ENCODE assay signal across 19 cellular contexts in the genomic region with DNA sequence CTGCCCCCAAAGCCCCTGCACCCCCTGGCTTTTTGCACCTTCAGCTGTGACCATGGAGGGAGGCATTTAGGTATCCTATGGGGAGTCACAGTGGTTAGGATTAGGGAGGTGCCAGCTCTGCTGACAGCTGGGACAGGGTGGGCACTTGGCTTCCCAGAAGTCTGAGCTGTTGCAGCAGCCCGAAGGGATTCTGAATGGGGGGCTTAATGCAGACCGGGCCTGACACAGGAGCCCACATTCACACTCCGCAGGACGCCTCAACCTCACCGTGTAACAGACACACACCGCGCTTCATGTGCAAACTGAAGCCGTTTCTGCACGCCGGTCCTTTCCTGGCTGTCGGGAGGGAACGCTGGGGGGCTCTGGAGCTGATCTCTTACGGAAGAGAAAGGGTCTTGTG. TPM values are rescaled to one million over a fixed set of nuclear protein-coding genes. Genes with fewer than 3 reads are reported as not detected.
DNase-seq lines count a peak whose midpoint lies in the region; ATAC-seq, FAIRE-seq and TF ChIP-seq lines count a peak whose summit lies in the region.
"Had no signal": no experiment of that assay in that cellular context is flagged by ENCODE, and none has a peak within 500 bp of the region (broad histone marks: within the 10 kb centered on the region; RNA-seq: fewer than 3 reads in every experiment).

No MANE protein-coding gene starts in this region.

- H3K4me1 ChIP-seq in astrocyte (ENCODE audit: insufficient read depth, low read length) (no peaks in the 10 kb centered on the region), mesodermal cell (ENCODE audit: control insufficient read depth, insufficient read depth, low read length, poor library complexity, severe bottlenecking) (peaks cover 3% of the 10 kb centered on the region), testis (no peaks in the 10 kb centered on the region)
- H3K4me1 ChIP-seq: pancreas had no signal

- H3K9me3 ChIP-seq in astrocyte (ENCODE audit: insufficient read depth, low read depth, low read length): no peaks in the 10 kb centered on the region
- no peaks in the 10 kb centered on the region for H3K9me3 ChIP-seq in mesodermal cell (ENCODE audit: control insufficient read depth, low read length)
- no peaks in the 10 kb centered on the region for H3K9me3 ChIP-seq in testis
- H3K9me3 ChIP-seq: pancreas had no signal

- peaks cover 18% of the 10 kb centered on the region for H3K4me1 Mint-ChIP-seq in activated T-cell treated with anti-CD3 and anti-CD28 coated beads, Interleukin-2, amount 50 U/mL, for 72 hours (ENCODE audit: low read depth)
- H3K4me1 Mint-ChIP-seq in astrocyte (ENCODE audit: low read depth, unreplicated experiment): no peaks in the 10 kb centered on the region

- peaks cover 7 to 9% of the 10 kb centered on the region in 2 donors for H3K36me3 Mint-ChIP-seq in activated T-cell treated with anti-CD3 and anti-CD28 coated beads, Interleukin-2, amount 50 U/mL, for 72 hours (ENCODE audit: insufficient read depth in 2 of 2)
- H3K36me3 Mint-ChIP-seq in astrocyte (ENCODE audit: low read depth, unreplicated experiment): peaks cover 3% of the 10 kb centered on the region

- peak overlapping the region; percentile 39 to 47 for H3K4me3 Mint-ChIP-seq in activated T-cell treated with anti-CD3 and anti-CD28 coated beads, Interleukin-2, amount 50 U/mL, for 72 hours
- H3K4me3 Mint-ChIP-seq in astrocyte (ENCODE audit: unreplicated experiment): peak overlapping the region; percentile 34
- H3K4me3 Mint-ChIP-seq: stimulated activated naive B cell treated with anti-CD40 and anti-IgM and Interleukin-4, amounts not matched to agents 10 μg/mL and 1 μg/mL and 100 μg/mL, for 72 hours had no signal

- H3K27me3 Mint-ChIP-seq in activated T-cell treated with anti-CD3 and anti-CD28 coated beads, Interleukin-2, amount 50 U/mL, for 72 hours (ENCODE audit: low read depth): peaks cover 59% of the 10 kb centered on the region
- H3K27me3 Mint-ChIP-seq in astrocyte (ENCODE audit: low read depth, unreplicated experiment): peaks cover 71% of the 10 kb centered on the region

- H3K27ac ChIP-seq in astrocyte (ENCODE audit: low read depth, low read length): no peak overlapping the region
- H3K27ac ChIP-seq in mesodermal cell (ENCODE audit: low read depth, low read length, severe bottlenecking): no peak overlapping the region
- no peak overlapping the region for H3K27ac ChIP-seq in testis
- H3K27ac ChIP-seq: KMS-11, pancreas had no signal

- no peaks in the 10 kb centered on the region for H3K9me3 Mint-ChIP-seq in activated T-cell treated with anti-CD3 and anti-CD28 coated beads, Interleukin-2, amount 50 U/mL, for 72 hours
- H3K9me3 Mint-ChIP-seq in astrocyte (ENCODE audit: unreplicated experiment): peaks cover 11% of the 10 kb centered on the region
- H3K9me3 Mint-ChIP-seq: stimulated activated naive B cell treated with anti-CD40 and anti-IgM and Interleukin-4, amounts not matched to agents 10 μg/mL and 1 μg/mL and 100 μg/mL, for 72 hours had no signal

- H3K4me3 ChIP-seq in astrocyte (ENCODE audit: insufficient read depth, low read depth, low read length) (no peak overlapping the region), mesodermal cell (ENCODE audit: extremely low read depth, insufficient read depth, low read length, poor library complexity, severe bottlenecking) (peak overlapping the region; percentile 21), testis (no peak overlapping the region)

- intact Hi-C loops in testis (cut with DNase I; ENCODE audit: low total_unique reads): no loop called here

- no peak overlapping the region for H3K9ac ChIP-seq in astrocyte (ENCODE audit: low read length)
- H3K9ac ChIP-seq: KMS-11 had no signal

- H3K27me3 ChIP-seq in astrocyte (ENCODE audit: insufficient read depth, low read length) (peaks cover 47% of the 10 kb centered on the region), testis (no peaks in the 10 kb centered on the region)
- H3K27me3 ChIP-seq: pancreas had no signal

- no peak overlapping the region for H3K4me2 ChIP-seq in astrocyte (ENCODE audit: low read length)
- H3K4me2 ChIP-seq: KMS-11 had no signal

- TF ChIP-seq CTCF in astrocyte (IDR thresholded peaks at IDR 0.05; ENCODE audit: insufficient read depth, low read depth, low read length) (no peak), testis (IDR thresholded peaks at IDR 0.05) (no peak)

- H3K79me2 ChIP-seq in astrocyte (ENCODE audit: insufficient read depth, low read length): no peaks in the 10 kb centered on the region

- H3K36me3 ChIP-seq in astrocyte (ENCODE audit: insufficient read depth, low read length): no peaks in the 10 kb centered on the region
- H3K36me3 ChIP-seq in mesodermal cell (ENCODE audit: control insufficient read depth, insufficient read depth, low read length): no peaks in the 10 kb centered on the region
- no peaks in the 10 kb centered on the region for H3K36me3 ChIP-seq in testis (ENCODE audit: low read depth, missing control alignments)
- H3K36me3 ChIP-seq: pancreas had no signal

- H2AFZ ChIP-seq in astrocyte (ENCODE audit: low read depth, low read length): no peak overlapping the region

- H4K20me1 ChIP-seq in astrocyte (ENCODE audit: insufficient read depth, low read length): peaks cover 12% of the 10 kb centered on the region

- no peak for ATAC-seq in activated T-cell treated with anti-CD3 and anti-CD28 coated beads, Interleukin-2, amount 50 U/mL, for 72 hours (replicated peaks in 1 of 2)
- no peak for ATAC-seq in activated CD4-positive, CD25-positive, alpha-beta regulatory T cell treated with anti-CD3 and anti-CD28 coated beads, Interleukin-2, amount 50 U/mL, for 24 hours
- ATAC-seq in HG03025 (IDR thresholded peaks at IDR 0.05; ENCODE audit: low FRiP score, unreplicated experiment): no peak

- no peak for DNase-seq in activated T-cell treated with anti-CD3 and anti-CD28 coated beads, Interleukin-2, amount 50 U/mL, for 72 hours
- DNase-seq in activated T-cell treated with anti-CD3 and anti-CD28 coated beads, Interleukin-2, amount 50 U/mL, for 1 hour: no peak
- DNase-seq in astrocyte (ENCODE audit: low read depth) (no peak), testis (peak; percentile 11)
- no peak for DNase-seq in activated CD4-positive, alpha-beta T cell treated with anti-CD3 and anti-CD28 coated beads for 4 hours
- DNase-seq: ACHN; activated CD4-positive, CD25-positive, alpha-beta regulatory T cell; caudate nucleus; foreskin melanocyte; mammary epithelial cell; NCI-H1092; pancreas; stimulated activated naive B cell treated with anti-CD40 and anti-IgM and Interleukin-4, amounts not matched to agents 10 μg/mL and 1 μg/mL and 100 μg/mL, for 72 hours had no signal

- no peak for TF ChIP-seq POLR2A in testis (IDR thresholded peaks at IDR 0.05)

- WGBS in mesodermal cell (ENCODE audit: insufficient coverage in 2 of 2), 2 experiments: 0 to 7% methylated on average over 2 to 3 of the region's 13 CpGs
- 46 to 73% methylated on average over 13 of the region's 13 CpGs for WGBS in testis, 2 donors

- FAIRE-seq in astrocyte (lab: Jason Lieb, UNC): no peak
- FAIRE-seq: D721Med, endometrium, pancreas had no signal

- H3K27ac Mint-ChIP-seq in activated T-cell treated with anti-CD3 and anti-CD28 coated beads, Interleukin-2, amount 50 U/mL, for 72 hours: no peak overlapping the region
- no peak overlapping the region for H3K27ac Mint-ChIP-seq in astrocyte (ENCODE audit: unreplicated experiment)
- H3K27ac Mint-ChIP-seq: stimulated activated naive B cell treated with anti-CD40 and anti-IgM and Interleukin-4, amounts not matched to agents 10 μg/mL and 1 μg/mL and 100 μg/mL, for 72 hours had no signal

RNA-seq across cellular contexts. Expression of gene EBF4, which starts 1.9 kb away (rescaled TPM):
- 10 to 100 TPM in 1 of 2 donors, 1 to 10 TPM in 1; 8.9 to 23.0 TPM for total RNA-seq in activated T-cell treated with anti-CD3 and anti-CD28 coated beads, Interleukin-2, amount 50 U/mL, for 72 hours
- total RNA-seq in astrocyte (2.3 and 4.1 TPM in 2 replicates), testis (10 to 100 TPM in 1 of 2 donors, 1 to 10 TPM in 1; 7.4 to 14.2 TPM)
- polyA plus RNA-seq in mesodermal cell (2013, experiment 1 of 2): 15.2 TPM
- 13.1 TPM for polyA plus RNA-seq in mesodermal cell (2013, experiment 2 of 2)
- 6.1 TPM for polyA plus RNA-seq in testis (ENCODE audit: insufficient read depth, low read depth, low replicate concordance)
- polyA plus RNA-seq: mammary epithelial cell had no signal

RNA-seq across cellular contexts. Expression of gene IDH3B, which starts 30.5 kb away (rescaled TPM):
- 100 to 1,000 TPM; 101 to 127 TPM for total RNA-seq in activated T-cell treated with anti-CD3 and anti-CD28 coated beads, Interleukin-2, amount 50 U/mL, for 72 hours
- total RNA-seq in astrocyte (68.0 and 74.8 TPM in 2 replicates), testis (100 to 1,000 TPM; 105 to 123 TPM)
- polyA plus RNA-seq in mesodermal cell (2013, experiment 1 of 2): 81.5 TPM
- polyA plus RNA-seq in mesodermal cell (2013, experiment 2 of 2): 71.8 TPM
- 90.6 TPM for polyA plus RNA-seq in testis (ENCODE audit: insufficient read depth, low read depth, low replicate concordance)

RNA-seq across cellular contexts. Expression of gene NOP56, which starts 42.1 kb away (rescaled TPM):
- 100 to 1,000 TPM; 263 to 392 TPM for total RNA-seq in activated T-cell treated with anti-CD3 and anti-CD28 coated beads, Interleukin-2, amount 50 U/mL, for 72 hours
- 256 and 292 TPM in 2 replicates for total RNA-seq in astrocyte
- 184 TPM for polyA plus RNA-seq in mesodermal cell (2013, experiment 1 of 2)
- 191 TPM for polyA plus RNA-seq in mesodermal cell (2013, experiment 2 of 2)
- 100 to 1,000 TPM; 110 TPM for total RNA-seq in testis
- 125 TPM for polyA plus RNA-seq in testis (ENCODE audit: insufficient read depth, low read depth, low replicate concordance)
